14 cellular contexts compared by ENCODE assay signal in the genomic region with DNA sequence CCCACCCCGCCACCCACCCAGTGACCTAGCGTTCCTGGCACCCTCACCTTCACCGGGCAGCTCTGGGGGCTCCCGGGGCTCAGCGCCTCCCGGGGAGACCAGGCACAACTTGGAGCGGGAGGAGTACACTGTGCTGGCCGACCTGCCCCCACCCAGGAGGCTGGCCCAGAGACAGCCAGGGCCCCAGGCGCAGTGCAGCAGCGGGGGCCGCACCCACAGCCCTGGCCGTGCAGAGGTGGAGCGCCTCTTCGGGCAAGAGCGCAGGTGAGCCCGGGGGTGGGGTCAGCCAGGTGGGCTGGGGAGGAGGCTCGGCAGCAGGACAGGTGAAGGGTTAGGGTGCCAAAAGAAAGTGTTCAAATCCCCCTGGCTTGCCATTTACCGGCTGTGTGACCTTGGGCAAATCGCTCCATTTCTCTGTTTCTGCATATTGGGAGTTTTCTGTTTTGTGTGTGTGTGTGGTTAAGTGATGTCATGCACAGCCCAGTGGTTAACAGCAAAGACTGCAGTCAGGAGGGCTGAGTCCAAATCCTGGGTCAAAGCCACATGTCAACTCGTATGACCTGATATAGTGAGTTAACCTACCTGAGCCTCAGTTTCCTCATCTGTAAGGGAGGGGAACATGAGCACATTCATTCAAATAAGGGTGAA. TPM values are rescaled to one million over a fixed set of nuclear protein-coding genes. Genes with fewer than 3 reads are reported as not detected.
A peak's percentile ranks its signal among the peaks of the same experiment; 100 is the strongest.
DNase-seq lines count a peak whose midpoint lies in the region; ATAC-seq and TF ChIP-seq lines count a peak whose summit lies in the region.
"Had no signal": no experiment of that assay in that cellular context is flagged by ENCODE, and none has a peak within 500 bp of the region (broad histone marks: within the 10 kb centered on the region; RNA-seq: fewer than 3 reads in every experiment).

No MANE protein-coding gene starts in this region.

- CTCF ChIA-PET in OCI-LY7 (lab: Charles Lee; ENCODE audit: unreplicated experiment) = no interaction called here
- CTCF ChIA-PET in Caco-2 (lab: Charles Lee) = no interaction called here

- peak; percentile 65 for ATAC-seq in stimulated activated effector memory CD8-positive, alpha-beta T cell treated with anti-CD3 and anti-CD28 coated beads, Interleukin-12 subunit alpha, Interleukin-12 subunit beta, amount 100 ng/mL, for 72 hours

- 94 to 96% methylated on average over 12 to 20 of the region's 20 CpGs for WGBS in endodermal cell (ENCODE audit: insufficient coverage in 1 of 2, insufficient read length in 1 of 2), 2 experiments

- H3K9me3 ChIP-seq in OCI-LY7 (ENCODE audit: low read length) (no peaks in the 10 kb centered on the region), endodermal cell (ENCODE audit: control insufficient read depth, low read length) (no peaks in the 10 kb centered on the region), Caco-2 (no peaks in the 10 kb centered on the region)

- H3K27me3 Mint-ChIP-seq in endodermal cell (ENCODE audit: insufficient read depth) = no peaks in the 10 kb centered on the region
- H3K27me3 Mint-ChIP-seq in Caco-2 (ENCODE audit: insufficient read depth, unreplicated experiment) = no peaks in the 10 kb centered on the region
- H3K27me3 Mint-ChIP-seq: central memory CD8-positive, alpha-beta T cell had no signal

- no peak overlapping the region for H3K9ac ChIP-seq in endodermal cell (ENCODE audit: extremely low read depth, low read length, poor library complexity, severe bottlenecking)

- H3K27ac ChIP-seq in OCI-LY7 (ENCODE audit: low read depth, low read length, poor library complexity, severe bottlenecking) (no peak overlapping the region), endodermal cell (ENCODE audit: low read depth, low read length) (no peak overlapping the region)
- H3K27ac ChIP-seq: 22Rv1 had no signal

- H3K36me3 ChIP-seq in OCI-LY7 (ENCODE audit: insufficient read depth, low read length) = no peaks in the 10 kb centered on the region
- H3K36me3 ChIP-seq in endodermal cell (ENCODE audit: control insufficient read depth, insufficient read depth, low read length) = peaks cover 26% of the 10 kb centered on the region
- no peaks in the 10 kb centered on the region for H3K36me3 ChIP-seq in Caco-2 (ENCODE audit: control insufficient read depth, insufficient read depth, low read length)

- H3K27ac Mint-ChIP-seq in endodermal cell (no peak overlapping the region), Caco-2 (ENCODE audit: unreplicated experiment) (no peak overlapping the region)
- no peak overlapping the region for H3K27ac Mint-ChIP-seq in stimulated activated effector memory CD8-positive, alpha-beta T cell treated with anti-CD3 and anti-CD28 coated beads, Interleukin-12 subunit alpha, Interleukin-12 subunit beta, amount 100 ng/mL, for 72 hours

- TF ChIP-seq CTCF in OCI-LY7 (conservative IDR thresholded peaks at IDR 0.05; ENCODE audit: low read length) = peak; percentile 41; the same call in 1 of the 2 replicates
- TF ChIP-seq CTCF in endodermal cell (conservative IDR thresholded peaks at IDR 0.05) = peak; percentile 11
- no peak for TF ChIP-seq CTCF in Caco-2 (IDR thresholded peaks at IDR 0.05; ENCODE audit: insufficient read depth in 1 of 2, low read depth in 1 of 2, low read length in 1 of 2, severe bottlenecking in 1 of 2, unreplicated experiment in 1 of 2)

- no peaks in the 10 kb centered on the region for H3K9me3 Mint-ChIP-seq in endodermal cell
- H3K9me3 Mint-ChIP-seq in stimulated activated effector memory CD8-positive, alpha-beta T cell treated with anti-CD3 and anti-CD28 coated beads, Interleukin-12 subunit alpha, Interleukin-12 subunit beta, amount 100 ng/mL, for 72 hours = no peaks in the 10 kb centered on the region
- H3K9me3 Mint-ChIP-seq in Caco-2 (ENCODE audit: unreplicated experiment) = no peaks in the 10 kb centered on the region
- H3K9me3 Mint-ChIP-seq: central memory CD8-positive, alpha-beta T cell had no signal

- H3K36me3 Mint-ChIP-seq in endodermal cell (ENCODE audit: low read depth) = peaks cover 41% of the 10 kb centered on the region
- H3K36me3 Mint-ChIP-seq in stimulated activated effector memory CD8-positive, alpha-beta T cell treated with anti-CD3 and anti-CD28 coated beads, Interleukin-12 subunit alpha, Interleukin-12 subunit beta, amount 100 ng/mL, for 72 hours = no peaks in the 10 kb centered on the region
- no peaks in the 10 kb centered on the region for H3K36me3 Mint-ChIP-seq in Caco-2 (ENCODE audit: insufficient read depth, unreplicated experiment)

- no peak overlapping the region for H3K4me2 ChIP-seq in OCI-LY7 (ENCODE audit: low read length)

- no peak overlapping the region for H3K4me3 Mint-ChIP-seq in endodermal cell
- H3K4me3 Mint-ChIP-seq in stimulated activated effector memory CD8-positive, alpha-beta T cell treated with anti-CD3 and anti-CD28 coated beads, Interleukin-12 subunit alpha, Interleukin-12 subunit beta, amount 100 ng/mL, for 72 hours = no peak overlapping the region
- H3K4me3 Mint-ChIP-seq in Caco-2 (ENCODE audit: unreplicated experiment) = no peak overlapping the region
- H3K4me3 Mint-ChIP-seq: central memory CD8-positive, alpha-beta T cell had no signal

- BruUV-seq in OCI-LY7 (replicated peaks; lab: Mats Ljungman, UMichigan) (no TSS peak), Caco-2 (replicated peaks; lab: Mats Ljungman, UMichigan) (no TSS peak)

- intact Hi-C loops in OCI-LY7 (cut with micrococcal nuclease; ENCODE audit: unreplicated experiment) (no loop called here), Caco-2 (cut with micrococcal nuclease; ENCODE audit: unreplicated experiment) (no loop called here)

- no peaks in the 10 kb centered on the region for H3K9me2 ChIP-seq in OCI-LY7 (ENCODE audit: insufficient read depth, low read length)

- no peaks in the 10 kb centered on the region for H3K79me2 ChIP-seq in OCI-LY7 (ENCODE audit: insufficient read depth, low read depth, low read length)

- H3K27me3 ChIP-seq in endodermal cell (ENCODE audit: control insufficient read depth, insufficient read depth, low read length, poor library complexity, severe bottlenecking) = no peaks in the 10 kb centered on the region
- no peaks in the 10 kb centered on the region for H3K27me3 ChIP-seq in Caco-2 (replicated peaks; ENCODE audit: control insufficient read depth, insufficient read depth, low read length)

- no peaks in the 10 kb centered on the region for H3K4me1 Mint-ChIP-seq in endodermal cell
- peaks cover 4% of the 10 kb centered on the region for H3K4me1 Mint-ChIP-seq in stimulated activated effector memory CD8-positive, alpha-beta T cell treated with anti-CD3 and anti-CD28 coated beads, Interleukin-12 subunit alpha, Interleukin-12 subunit beta, amount 100 ng/mL, for 72 hours
- no peaks in the 10 kb centered on the region for H3K4me1 Mint-ChIP-seq in Caco-2 (ENCODE audit: low read depth, unreplicated experiment)
- H3K4me1 Mint-ChIP-seq: central memory CD8-positive, alpha-beta T cell had no signal

- H3K4me1 ChIP-seq in OCI-LY7 (ENCODE audit: insufficient read depth, low read length, poor library complexity, severe bottlenecking) (no peaks in the 10 kb centered on the region), endodermal cell (ENCODE audit: control insufficient read depth, insufficient read depth, low read length) (no peaks in the 10 kb centered on the region), Caco-2 (peaks cover 5% of the 10 kb centered on the region)

- H3K4me3 ChIP-seq in OCI-LY7 (ENCODE audit: low read depth, low read length, poor library complexity, severe bottlenecking) = no peak overlapping the region
- no peak overlapping the region for H3K4me3 ChIP-seq in endodermal cell (ENCODE audit: low read length)
- no peak overlapping the region for H3K4me3 ChIP-seq in Caco-2 (ENCODE audit: low read depth, low read length)

- DNase-seq in DMS53 (lab: John Stamatoyannopoulos, UW) (peak; percentile 11), DMS53 treated with DMSO at 0.1 percent for 48 hours (lab: John Stamatoyannopoulos, UW; ENCODE audit: unreplicated experiment) (no peak), OCI-LY7 (ENCODE audit: low spot score) (peak; percentile 23), endodermal cell (no peak), cortex of kidney (lab: John Stamatoyannopoulos, UW) (no peak), Caco-2 (no peak), SW480 (ENCODE audit: low spot score) (no peak)
- DNase-seq in stimulated activated effector memory CD8-positive, alpha-beta T cell treated with anti-CD3 and anti-CD28 coated beads, Interleukin-12 subunit alpha, Interleukin-12 subunit beta, amount 100 ng/mL, for 72 hours (ENCODE audit: low spot score in 2 of 2) = no peak
- DNase-seq: hypothalamus, NCI-H1092 treated with DMSO at 0.1 percent for 48 hours, Right ventricle myocardium superior had no signal

- H2AFZ ChIP-seq in OCI-LY7 (ENCODE audit: low read length) = no peak overlapping the region

- POLR2A ChIA-PET in OCI-LY7 (lab: Charles Lee) = interaction anchor here (0.6 kb wide), 1 partner anchor 1009 kb away, joined by 5 read pairs; no protein-coding TSS in a partner anchor
- POLR2A ChIA-PET in Caco-2 (lab: Charles Lee) = no interaction called here

- H4K20me1 ChIP-seq in OCI-LY7 (ENCODE audit: insufficient read depth, low read length) = no peaks in the 10 kb centered on the region

RNA-seq across cellular contexts. Expression of a gene that starts 29.5 kb away (rescaled TPM):
- total RNA-seq in OCI-LY7 (2014; rRNA removed; shearing (Covaris generic)) = 24.4 and 31.6 TPM in 2 replicates
- total RNA-seq in OCI-LY7 (2022) = 30.6 and 31.1 TPM in 2 replicates
- total RNA-seq in endodermal cell = 10 to 100 TPM; 74.7 to 82.2 TPM
- polyA plus RNA-seq in endodermal cell (2013, experiment 1 of 2) = 48.8 TPM
- polyA plus RNA-seq in endodermal cell (2013, experiment 2 of 2) = 50.9 TPM
- 30.7 and 38.4 TPM in 2 replicates for total RNA-seq in Caco-2 (2022)

RNA-seq across cellular contexts. Expression of a gene that starts 40.2 kb away (rescaled TPM):
- total RNA-seq in OCI-LY7 (2014; rRNA removed; shearing (Covaris generic)) = 64.6 and 79.0 TPM in 2 replicates
- 58.6 and 62.3 TPM in 2 replicates for total RNA-seq in OCI-LY7 (2022)
- total RNA-seq in endodermal cell = 10 to 100 TPM; 21.9 to 26.8 TPM
- polyA plus RNA-seq in endodermal cell (2013, experiment 1 of 2) = 28.1 TPM
- polyA plus RNA-seq in endodermal cell (2013, experiment 2 of 2) = 24.4 TPM
- total RNA-seq in Caco-2 (2022) = 20.2 and 22.3 TPM in 2 replicates

RNA-seq across cellular contexts. Expression of a gene that starts 50.9 kb away (rescaled TPM):
- 85.8 and 93.1 TPM in 2 replicates for total RNA-seq in OCI-LY7 (2014; rRNA removed; shearing (Covaris generic))
- total RNA-seq in OCI-LY7 (2022) (57.2 and 57.3 TPM in 2 replicates), endodermal cell (10 to 100 TPM; 10.4 to 16.0 TPM), Caco-2 (2022) (3.2 and 4.8 TPM in 2 replicates)
- 126 TPM for polyA plus RNA-seq in endodermal cell (2013, experiment 1 of 2)
- polyA plus RNA-seq in endodermal cell (2013, experiment 2 of 2) = 131 TPM
- polyA plus RNA-seq: neural cell had no signal

Comparison
In these comparisons a context has a peak if more than half of its experiments do, and no peak if none do; other contexts are left out.
1. DNase-seq: peak in DMS53 (single experiment) and OCI-LY7 (single experiment); none in DMS53 treated with DMSO at 0.1 percent for 48 hours (single experiment), endodermal cell (single experiment), stimulated activated effector memory CD8-positive, alpha-beta T cell treated with anti-CD3 and anti-CD28 coated beads, Interleukin-12 subunit alpha, Interleukin-12 subunit beta, amount 100 ng/mL, for 72 hours (0 of 2), cortex of kidney (single experiment), Caco-2 (0 of 2) and SW480 (single experiment).
2. CTCF ChIP-seq: peak in OCI-LY7 (single experiment) and endodermal cell (single experiment); none in Caco-2 (0 of 2).